Comparison of ENCODE assay signal across 12 cellular contexts in the genomic region with DNA sequence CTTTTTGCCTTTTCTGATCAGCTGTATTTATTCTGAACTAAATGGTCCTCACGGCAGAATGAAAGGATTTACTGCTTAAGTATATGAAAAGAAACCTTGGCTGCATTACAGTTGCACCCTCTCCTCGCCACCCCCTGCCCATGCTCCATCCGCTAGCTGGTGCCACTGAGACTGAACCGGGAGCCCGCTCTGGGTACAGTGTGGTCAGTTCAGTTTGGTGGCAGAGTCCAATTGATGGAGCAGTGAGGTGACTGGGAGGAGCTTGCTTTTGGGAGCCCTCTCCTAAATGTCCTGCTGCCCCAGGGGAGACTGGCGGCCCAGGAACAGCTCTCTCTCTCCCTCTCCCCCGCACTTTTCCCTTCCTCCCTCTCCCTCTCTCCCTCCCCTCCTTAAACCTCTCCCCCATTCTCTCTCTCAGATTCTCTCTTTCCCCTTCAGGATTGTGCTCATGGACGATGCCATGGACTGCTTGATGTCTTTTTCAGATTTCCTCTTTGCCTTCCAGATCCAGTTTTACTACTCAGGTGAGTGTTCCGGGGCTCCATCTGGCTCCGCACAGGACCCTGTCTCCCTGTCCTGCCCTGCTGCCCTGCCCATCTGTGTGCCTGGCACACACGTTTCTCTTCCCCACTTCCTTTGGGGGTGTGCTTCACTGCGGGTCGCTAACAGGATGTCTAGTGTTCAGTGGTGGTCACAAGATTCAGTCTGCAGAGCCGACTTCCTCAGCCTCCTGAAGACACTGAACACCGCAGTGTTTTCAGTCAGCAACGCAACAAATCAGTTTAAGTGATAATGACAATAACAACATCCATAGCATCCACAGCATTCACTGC. TPM values are rescaled to one million over a fixed set of nuclear protein-coding genes. Genes with fewer than 3 reads are reported as not detected.
DNase-seq lines count a peak whose midpoint lies in the region; ATAC-seq and TF ChIP-seq lines count a peak whose summit lies in the region.
"Had no signal": no experiment of that assay in that cellular context is flagged by ENCODE, and none has a peak within 500 bp of the region (broad histone marks: within the 10 kb centered on the region; RNA-seq: fewer than 3 reads in every experiment).

No MANE protein-coding gene starts in this region.

- 0 out of 2 replicates have a peak, but pooled peaks cover 6% of the 10 kb centered on the region for H4K20me1 ChIP-seq in IMR-90 (ENCODE audit: insufficient read depth, low read length)

- CTCF ChIA-PET in CD4-positive, alpha-beta memory T cell (lab: Charles Lee; ENCODE audit: partially characterized antibody) = interaction anchor here (0.9 to 5.8 kb wide), 11 partner anchors 8 to 268 kb away, joined by 3 to 44 read pairs (median 4); partner anchors contain the start of gene ARFGAP2
- CTCF ChIA-PET in IMR-90 (lab: Yijun Ruan, JAX) = no interaction called here

- no peak for ATAC-seq in IMR-90 (ENCODE audit: low read depth)
- peak; percentile 29 for ATAC-seq in mucosa of descending colon
- no peak for ATAC-seq in HG03039 (IDR thresholded peaks at IDR 0.05; ENCODE audit: unreplicated experiment)
- ATAC-seq: pancreas had no signal

- DNase-seq in CD4-positive, alpha-beta memory T cell = peak in 1 of 5 donors; percentile 28
- DNase-seq in IMR-90 (no peak), mucosa of descending colon (no peak), NCI-H526 treated with DMSO at 0.1 percent for 48 hours (lab: John Stamatoyannopoulos, UW) (no peak), NCI-H1694 treated with DMSO at 0.1 percent for 48 hours (lab: John Stamatoyannopoulos, UW) (no peak)
- no peak for DNase-seq in activated T-helper 2 cell treated with anti-CD3 and anti-CD28 coated beads, Interferon-gamma antibody, Interleukin-2, Interleukin-4, amounts not matched to agents 10 μg/mL and 5 μg/mL and 100 μg/mL, durations not matched to agents 14 hours and 24 hours and 36 hours (ENCODE audit: low spot score)
- DNase-seq in stimulated activated CD4-positive, alpha-beta T cell treated with anti-CD3 and anti-CD28 coated beads, Interleukin-15, amount 100 ng/mL, for 24 hours = no peak
- DNase-seq: activated CD4-positive, alpha-beta T cell treated with anti-CD3 and anti-CD28 coated beads for 48 hours; NCI-H1105; pancreas had no signal

- H3K9me3 ChIP-seq in CD4-positive, alpha-beta memory T cell (ENCODE audit: control insufficient read depth in 1 of 2, low read length in 2 of 2) = no peaks in the 10 kb centered on the region
- H3K9me3 ChIP-seq in IMR-90 (ENCODE audit: control insufficient read depth, insufficient read depth, low read length) (no peaks in the 10 kb centered on the region), mucosa of descending colon (no peaks in the 10 kb centered on the region)
- H3K9me3 ChIP-seq: pancreas had no signal

- H2AK9ac ChIP-seq in IMR-90 (replicated peaks; ENCODE audit: low read depth, low read length, poor library complexity) = no peak overlapping the region

- H3K9me3 Mint-ChIP-seq in CD4-positive, alpha-beta memory T cell = no peaks in the 10 kb centered on the region
- H3K9me3 Mint-ChIP-seq in activated T-helper 2 cell treated with anti-CD3 and anti-CD28 coated beads, Interferon-gamma antibody, Interleukin-2, Interleukin-4, amounts not matched to agents 10 μg/mL and 5 μg/mL and 100 μg/mL, durations not matched to agents 14 hours and 24 hours and 36 hours = no peaks in the 10 kb centered on the region

- H3K27ac ChIP-seq in CD4-positive, alpha-beta memory T cell (ENCODE audit: low read depth, low read length) = no peak overlapping the region
- H3K27ac ChIP-seq in IMR-90 (ENCODE audit: insufficient read depth, low read length) = no peak overlapping the region
- H3K27ac ChIP-seq: SK-N-MC had no signal

- H2AFZ ChIP-seq in IMR-90 (replicated peaks; ENCODE audit: low read length, poor library complexity) = no peak overlapping the region

- H2BK120ac ChIP-seq in IMR-90 (ENCODE audit: low read depth, low read length) = no peak overlapping the region

- no peak for TF ChIP-seq POLR2A in IMR-90 (IDR thresholded peaks at IDR 0.05; ENCODE audit: low read depth, low read length)

- no peak overlapping the region for H3K9ac ChIP-seq in IMR-90 (ENCODE audit: low read depth, low read length)

- H3K14ac ChIP-seq in IMR-90 (replicated peaks; ENCODE audit: low read depth, low read length) = no peak overlapping the region

- peak overlapping the region; percentile 9; the same call in 1 of the 2 replicates for H2AK5ac ChIP-seq in IMR-90 (ENCODE audit: low read depth, low read length)

- H3K27ac Mint-ChIP-seq in CD4-positive, alpha-beta memory T cell = peak overlapping the region; percentile 20 to 90 (median 76)
- peak overlapping the region; percentile 20 for H3K27ac Mint-ChIP-seq in activated T-helper 2 cell treated with anti-CD3 and anti-CD28 coated beads, Interferon-gamma antibody, Interleukin-2, Interleukin-4, amounts not matched to agents 10 μg/mL and 5 μg/mL and 100 μg/mL, durations not matched to agents 14 hours and 24 hours and 36 hours

- no peak overlapping the region; the same call in 1 of the 2 replicates for H2BK20ac ChIP-seq in IMR-90 (ENCODE audit: low read depth, low read length)

- no peak overlapping the region for H3K4ac ChIP-seq in IMR-90 (ENCODE audit: low read depth, low read length)

- peaks cover 33% of the 10 kb centered on the region for H3K4me1 ChIP-seq in CD4-positive, alpha-beta memory T cell (ENCODE audit: insufficient read depth, low read length)
- peaks cover 10% of the 10 kb centered on the region for H3K4me1 ChIP-seq in IMR-90 (ENCODE audit: control insufficient read depth, insufficient read depth, low read length)
- H3K4me1 ChIP-seq in mucosa of descending colon (ENCODE audit: low read depth) = peaks cover 15% of the 10 kb centered on the region

- no peak overlapping the region for H3K4me2 ChIP-seq in IMR-90 (ENCODE audit: low read depth, low read length)

- peaks cover 0 to 7% of the 10 kb centered on the region in 2 donors for H3K36me3 Mint-ChIP-seq in CD4-positive, alpha-beta memory T cell
- no peaks in the 10 kb centered on the region for H3K36me3 Mint-ChIP-seq in activated T-helper 2 cell treated with anti-CD3 and anti-CD28 coated beads, Interferon-gamma antibody, Interleukin-2, Interleukin-4, amounts not matched to agents 10 μg/mL and 5 μg/mL and 100 μg/mL, durations not matched to agents 14 hours and 24 hours and 36 hours (ENCODE audit: low read depth)

- no peak overlapping the region for H4K91ac ChIP-seq in IMR-90 (ENCODE audit: insufficient read depth, low read depth, low read length)

- intact Hi-C loops in CD4-positive, alpha-beta memory T cell (cut with micrococcal nuclease) = no loop called here
- intact Hi-C loops in IMR-90 (cut with micrococcal nuclease) (loop anchor here (5.0 kb wide), 1 partner anchor 328 kb away; no protein-coding TSS in a partner anchor), mucosa of descending colon (cut with DNase I, micrococcal nuclease) (loop anchor here (5.0 to 10.0 kb wide), 3 partner anchors 240 to 268 kb away; partner anchors contain the start of gene LRP4 (in 1 of the 2))
- intact Hi-C loops in activated T-helper 2 cell treated with anti-CD3 and anti-CD28 coated beads, Interferon-gamma antibody, Interleukin-2, Interleukin-4, amounts not matched to agents 10 μg/mL and 5 μg/mL and 100 μg/mL, durations not matched to agents 14 hours and 24 hours and 36 hours (cut with micrococcal nuclease) = no loop called here

- H3K79me1 ChIP-seq in IMR-90 (ENCODE audit: low read depth in 1 of 2, low read length in 2 of 2) = peaks cover 0 to 5% of the 10 kb centered on the region in 2 experiments; a peak in 1 of 4 replicates

- 0 out of 4 replicates have a peak overlapping the region, but pooled peaks of 1 of the 2 experiments have one; percentile 13 for H4K8ac ChIP-seq in IMR-90 (ENCODE audit: low read depth in 2 of 2, low read length in 2 of 2)

- no peaks in the 10 kb centered on the region for H3K27me3 Mint-ChIP-seq in CD4-positive, alpha-beta memory T cell
- H3K27me3 Mint-ChIP-seq in activated T-helper 2 cell treated with anti-CD3 and anti-CD28 coated beads, Interferon-gamma antibody, Interleukin-2, Interleukin-4, amounts not matched to agents 10 μg/mL and 5 μg/mL and 100 μg/mL, durations not matched to agents 14 hours and 24 hours and 36 hours (ENCODE audit: low read depth) = no peaks in the 10 kb centered on the region

- H3K56ac ChIP-seq in IMR-90 (ENCODE audit: extremely low read depth, insufficient read depth, low read length) = no peak overlapping the region

- dilution Hi-C loops in IMR-90 (cut with HindIII; ENCODE audit: low sequenced_read_pairs, unreplicated experiment) = no loop called here

- H3K4me3 ChIP-seq in CD4-positive, alpha-beta memory T cell (ENCODE audit: low read length in 2 of 2) = no peak overlapping the region
- H3K4me3 ChIP-seq in IMR-90 (ENCODE audit: insufficient read depth, low read depth, low read length) (no peak overlapping the region), mucosa of descending colon (no peak overlapping the region)
- H3K4me3 ChIP-seq: pancreas, SK-N-MC had no signal

- TF ChIP-seq CTCF in IMR-90 (conservative IDR thresholded peaks at IDR 0.05; ENCODE audit: low read depth, low read length) (no peak), mucosa of descending colon (IDR thresholded peaks at IDR 0.05) (no peak)

- H4K5ac ChIP-seq in IMR-90 (ENCODE audit: low read depth, low read length) = no peak overlapping the region

- H3K4me1 Mint-ChIP-seq in CD4-positive, alpha-beta memory T cell = peaks cover 19 to 33% (median 24%) of the 10 kb centered on the region in 4 donors
- peaks cover 18% of the 10 kb centered on the region for H3K4me1 Mint-ChIP-seq in activated T-helper 2 cell treated with anti-CD3 and anti-CD28 coated beads, Interferon-gamma antibody, Interleukin-2, Interleukin-4, amounts not matched to agents 10 μg/mL and 5 μg/mL and 100 μg/mL, durations not matched to agents 14 hours and 24 hours and 36 hours (ENCODE audit: low read depth)

- no peak for TF ChIP-seq RAD21 in IMR-90 (IDR thresholded peaks at IDR 0.05; ENCODE audit: low read length)

- POLR2A ChIA-PET in CD4-positive, alpha-beta memory T cell (lab: Charles Lee; ENCODE audit: partially characterized antibody) = interaction anchor here (0.7 to 1.1 kb wide), 3 partner anchors 9 to 218 kb away, joined by 3 to 4 read pairs (median 3); partner anchors contain the start of genes ACP2 and CSTPP1
- POLR2A ChIA-PET in IMR-90 (lab: Charles Lee; ENCODE audit: unreplicated experiment) = no interaction called here

- WGBS in IMR-90 (ENCODE audit: extremely low coverage in 2 of 2, insufficient read length in 1 of 2), 2 experiments = 57 to 93% methylated on average over 1 to 2 of the region's 16 CpGs

- no peak overlapping the region for H2BK15ac ChIP-seq in IMR-90 (ENCODE audit: low read depth, low read length)

- in situ Hi-C loops in IMR-90 (cut with MboI; ENCODE audit: low sequenced_read_pairs) = loop anchor here (5.0 to 10.0 kb wide), 2 partner anchors 240 to 268 kb away; partner anchors contain the start of gene LRP4

- no peaks in the 10 kb centered on the region for H3K27me3 ChIP-seq in CD4-positive, alpha-beta memory T cell (ENCODE audit: insufficient read depth, low read length)
- no peaks in the 10 kb centered on the region for H3K27me3 ChIP-seq in IMR-90 (ENCODE audit: control insufficient read depth, insufficient read depth, low read length)
- H3K27me3 ChIP-seq: pancreas had no signal

- no peaks in the 10 kb centered on the region for H3K36me3 ChIP-seq in CD4-positive, alpha-beta memory T cell (ENCODE audit: insufficient read depth, low read length)
- H3K36me3 ChIP-seq in IMR-90 (ENCODE audit: control insufficient read depth, insufficient read depth, low read length) = no peaks in the 10 kb centered on the region
- no peaks in the 10 kb centered on the region for H3K36me3 ChIP-seq in mucosa of descending colon (ENCODE audit: low read depth)
- H3K36me3 ChIP-seq: pancreas had no signal

- H3K4me3 Mint-ChIP-seq in CD4-positive, alpha-beta memory T cell = peak overlapping the region in 7 of 8 donors; percentile 21 to 81 (median 51)
- H3K4me3 Mint-ChIP-seq in activated T-helper 2 cell treated with anti-CD3 and anti-CD28 coated beads, Interferon-gamma antibody, Interleukin-2, Interleukin-4, amounts not matched to agents 10 μg/mL and 5 μg/mL and 100 μg/mL, durations not matched to agents 14 hours and 24 hours and 36 hours (ENCODE audit: low read depth) = peak overlapping the region; percentile 5

- BruUV-seq in IMR-90 (replicated peaks; lab: Mats Ljungman, UMichigan) = no TSS peak

- H3K9me1 ChIP-seq in IMR-90 (ENCODE audit: insufficient read depth, low read length) = peaks cover 12% of the 10 kb centered on the region

- 0 out of 2 replicates have a peak overlapping the region, but pooled peaks have one; percentile 23 for H3K23ac ChIP-seq in IMR-90 (ENCODE audit: low read depth, low read length)

- no peak overlapping the region for H2BK5ac ChIP-seq in IMR-90 (ENCODE audit: low read depth, low read length, poor library complexity, severe bottlenecking)

- no peak overlapping the region for H3K18ac ChIP-seq in IMR-90 (ENCODE audit: low read depth, low read length)

RNA-seq across cellular contexts. Expression of gene ARFGAP2, which starts 21.7 kb away (rescaled TPM):
- total RNA-seq in CD4-positive, alpha-beta memory T cell = 100 to 1,000 TPM; 141 to 142 TPM
- 100 to 1,000 TPM in 1 of 2 donors, 10 to 100 TPM in 1; 88.6 to 134 TPM for polyA plus RNA-seq in CD4-positive, alpha-beta memory T cell
- 87.8 and 114 TPM in 2 replicates for total RNA-seq in IMR-90 (2012; rRNA removed)
- polyA plus RNA-seq in IMR-90 (2012; rRNA removed) = 35.1 and 54.7 TPM in 2 replicates
- 39.1 and 42.9 TPM in 2 replicates for polyA plus RNA-seq in IMR-90 (2012; cell fraction: cytosol; rRNA removed)
- 145 and 146 TPM in 2 replicates for polyA plus RNA-seq in IMR-90 (2012; cell fraction: nucleus; rRNA removed; ENCODE audit: low replicate concordance)
- total RNA-seq in activated T-helper 2 cell treated with anti-CD3 and anti-CD28 coated beads, Interferon-gamma antibody, Interleukin-2, Interleukin-4, amounts not matched to agents 10 μg/mL and 5 μg/mL and 100 μg/mL, durations not matched to agents 14 hours and 24 hours and 36 hours = 98.6 and 104 TPM in 2 replicates
- total RNA-seq in mucosa of descending colon = 100 to 1,000 TPM in 2 of 3 donors, 10 to 100 TPM in 1; 83.7 to 107 (median 106) TPM

RNA-seq across cellular contexts. Expression of gene PACSIN3, which starts 31.3 kb away (rescaled TPM):
- 1 to 10 TPM in 1 of 2 experiments, not detected in 1; 1.3 TPM for total RNA-seq in CD4-positive, alpha-beta memory T cell
- polyA plus RNA-seq in CD4-positive, alpha-beta memory T cell = under 1 TPM in 1 of 2 donors, not detected in 1; 0.23 TPM
- total RNA-seq in IMR-90 (2012; rRNA removed) (18.9 and 19.2 TPM in 2 replicates), mucosa of descending colon (10 to 100 TPM in 1 of 3 donors, 1 to 10 TPM in 2; 2.2 to 63.5 (median 5.1) TPM)
- 21.1 and 24.5 TPM in 2 replicates for polyA plus RNA-seq in IMR-90 (2012; rRNA removed)
- polyA plus RNA-seq in IMR-90 (2012; cell fraction: cytosol; rRNA removed) = 30.8 and 31.9 TPM in 2 replicates
- 22.7 and 43.7 TPM in 2 replicates for polyA plus RNA-seq in IMR-90 (2012; cell fraction: nucleus; rRNA removed; ENCODE audit: low replicate concordance)
- 21.4 and 22.2 TPM in 2 replicates for total RNA-seq in activated T-helper 2 cell treated with anti-CD3 and anti-CD28 coated beads, Interferon-gamma antibody, Interleukin-2, Interleukin-4, amounts not matched to agents 10 μg/mL and 5 μg/mL and 100 μg/mL, durations not matched to agents 14 hours and 24 hours and 36 hours

RNA-seq across cellular contexts. Expression of gene DDB2, which starts 59.8 kb away (rescaled TPM):
- total RNA-seq in CD4-positive, alpha-beta memory T cell = 100 to 1,000 TPM; 129 to 132 TPM
- 10 to 100 TPM; 36.2 to 40.2 TPM for polyA plus RNA-seq in CD4-positive, alpha-beta memory T cell
- total RNA-seq in IMR-90 (2012; rRNA removed) (25.6 and 27.8 TPM in 2 replicates), mucosa of descending colon (10 to 100 TPM; 29.8 to 41.2 (median 37.2) TPM)
- 33.5 and 33.6 TPM in 2 replicates for polyA plus RNA-seq in IMR-90 (2012; rRNA removed)
- 24.1 and 24.5 TPM in 2 replicates for polyA plus RNA-seq in IMR-90 (2012; cell fraction: cytosol; rRNA removed)
- polyA plus RNA-seq in IMR-90 (2012; cell fraction: nucleus; rRNA removed; ENCODE audit: low replicate concordance) = 77.2 and 160 TPM in 2 replicates
- 158 and 161 TPM in 2 replicates for total RNA-seq in activated T-helper 2 cell treated with anti-CD3 and anti-CD28 coated beads, Interferon-gamma antibody, Interleukin-2, Interleukin-4, amounts not matched to agents 10 μg/mL and 5 μg/mL and 100 μg/mL, durations not matched to agents 14 hours and 24 hours and 36 hours

Comparison
In these comparisons a context has a peak if more than half of its experiments do, and no peak if none do; other contexts are left out.
1. intact Hi-C loops: an anchor here in IMR-90 (5.0 kb wide) and mucosa of descending colon (5.0 to 10.0 kb wide); none called in CD4-positive, alpha-beta memory T cell and activated T-helper 2 cell treated with anti-CD3 and anti-CD28 coated beads, Interferon-gamma antibody, Interleukin-2, Interleukin-4, amounts not matched to agents 10 μg/mL and 5 μg/mL and 100 μg/mL, durations not matched to agents 14 hours and 24 hours and 36 hours.